Comparison of ENCODE assay signal across 16 cellular contexts in genomic region chr14:103388664-103389063, GRCh38. TPM values are rescaled to one million over a fixed set of nuclear protein-coding genes. Genes with fewer than 3 reads are reported as not detected.
DNase-seq lines count a peak whose midpoint lies in the region; ATAC-seq, FAIRE-seq and TF ChIP-seq lines count a peak whose summit lies in the region.
"Had no signal": no experiment of that assay in that cellular context is flagged by ENCODE, and none has a peak within 500 bp of the region (broad histone marks: within the 10 kb centered on the region; RNA-seq: fewer than 3 reads in every experiment).

No MANE protein-coding gene starts in this region.

- POLR2A ChIA-PET in HepG2 (lab: Yijun Ruan, JAX) = no interaction called here
- POLR2A ChIA-PET in GM10248 (lab: Yijun Ruan, JAX) = no interaction called here

- H3K27ac Mint-ChIP-seq in T-helper 17 cell = peak overlapping the region; percentile 94
- H3K27ac Mint-ChIP-seq in type B pancreatic cell = peak overlapping the region; percentile 45
- H3K27ac Mint-ChIP-seq: activated B cell treated with CpG ODN at 0.5 μM for 24 hours, H9 had no signal

- H3K36me3 Mint-ChIP-seq in T-helper 17 cell (ENCODE audit: low read depth) = no peaks in the 10 kb centered on the region
- H3K36me3 Mint-ChIP-seq in type B pancreatic cell = peaks cover 5% of the 10 kb centered on the region

- BruUV-seq in HepG2 (replicated peaks; lab: Mats Ljungman, UMichigan) = no TSS peak

- TF ChIP-seq EP300 in HepG2 (IDR thresholded peaks at IDR 0.05; ENCODE audit: low read depth in 2 of 2, low read length in 2 of 2) (no peak), HepG2 (CRISPR knock-in tag; IDR thresholded peaks at IDR 0.05; ENCODE audit: borderline replicate concordance) (no peak)

- TF ChIP-seq RAD21 in HepG2 (CRISPR knock-in tag; IDR thresholded peaks at IDR 0.05) = no peak

- peaks cover 28% of the 10 kb centered on the region for H3K4me1 Mint-ChIP-seq in T-helper 17 cell
- H3K4me1 Mint-ChIP-seq in type B pancreatic cell (ENCODE audit: unreplicated experiment) = peaks cover 25% of the 10 kb centered on the region

- no peaks in the 10 kb centered on the region for H3K9me3 Mint-ChIP-seq in type B pancreatic cell
- H3K9me3 Mint-ChIP-seq: activated B cell treated with CpG ODN at 0.5 μM for 24 hours, H9 had no signal

- 100% methylated on average over 1 of the region's 1 CpG for WGBS in HepG2 (ENCODE audit: low lambda C conversion rate)
- WGBS in right lobe of liver (ENCODE audit: insufficient coverage, low coverage, low lambda C conversion rate, missing lambda C conversion rate) = 100% methylated on average over 1 of the region's 1 CpG

- CTCF ChIA-PET in HepG2 (lab: Yijun Ruan, JAX; ENCODE audit: low intra/inter-chr PET ratio, low total read pairs) (no interaction called here), GM10248 (lab: Yijun Ruan, JAX) (interaction anchor here (2.9 to 8.9 kb wide), 4 partner anchors 9 to 283 kb away, joined by 21 to 148 read pairs (median 64); no protein-coding TSS in a partner anchor)

- H4K20me1 ChIP-seq in HepG2 (ENCODE audit: insufficient read depth, low read length) = peaks cover 49% of the 10 kb centered on the region

- H3K4me1 ChIP-seq in HepG2 (ENCODE audit: insufficient read depth, low read length) (peaks cover 53% of the 10 kb centered on the region), right lobe of liver (peaks cover 0 to 47% (median 9%) of the 10 kb centered on the region in 4 donors)

- H3K27me3 ChIP-seq in HepG2 (ENCODE audit: control insufficient read depth in 1 of 2, insufficient read depth in 2 of 2, low read length in 2 of 2) (peaks cover 0 to 1% of the 10 kb centered on the region in 2 experiments; a peak in 1 of 5 replicates), right lobe of liver (no peaks in the 10 kb centered on the region)
- H3K27me3 ChIP-seq: esophagus muscularis mucosa had no signal

- no peak for FAIRE-seq in HepG2 (lab: Jason Lieb, UNC)

- H3K27ac ChIP-seq in HepG2 (ENCODE audit: extremely low read length, insufficient read depth, low read length) = no peak overlapping the region
- no peak overlapping the region for H3K27ac ChIP-seq in right lobe of liver

- no peaks in the 10 kb centered on the region for H3K27me3 Mint-ChIP-seq in T-helper 17 cell
- H3K27me3 Mint-ChIP-seq in type B pancreatic cell = no peaks in the 10 kb centered on the region
- H3K27me3 Mint-ChIP-seq: activated B cell treated with CpG ODN at 0.5 μM for 24 hours had no signal

- H3K9ac ChIP-seq in HepG2 (ENCODE audit: insufficient read depth, low read depth, low read length) = no peak overlapping the region

- H3K4me3 Mint-ChIP-seq in T-helper 17 cell = peak overlapping the region; percentile 96
- peak overlapping the region; percentile 76 for H3K4me3 Mint-ChIP-seq in type B pancreatic cell

- DNase-seq in HepG2 (ENCODE audit: low spot score) (no peak), right lobe of liver (no peak), T-helper 17 cell (no peak), foreskin fibroblast (no peak), type B pancreatic cell (ENCODE audit: extremely low spot score, unreplicated experiment) (no peak), GM10248 (ENCODE audit: extremely low spot score) (no peak)
- no peak for DNase-seq in stimulated activated CD4-positive, alpha-beta T cell treated with anti-CD3 and anti-CD28 coated beads, Interleukin-4, amount 100 ng/mL, for 24 hours
- DNase-seq: activated B cell treated with CpG ODN at 0.5 μM for 24 hours; activated gamma-delta T cell treated with Interleukin-2 at 50 U/mL for 16 hours; AML-193; H9; mesendoderm; Right ventricle myocardium superior; stimulated activated CD4-positive, alpha-beta T cell treated with anti-CD3 and anti-CD28 coated beads, Interleukin-4, amount 100 ng/mL, for 4 hours had no signal

- H3K4me3 ChIP-seq in HepG2 (replicated peaks in 1 of 3; ENCODE audit: insufficient read depth in 1 of 3, low read depth in 2 of 3, low read length in 3 of 3) = no peak overlapping the region; a peak in 1 of 6 replicates
- no peak overlapping the region for H3K4me3 ChIP-seq in right lobe of liver
- H3K4me3 ChIP-seq in foreskin fibroblast (ENCODE audit: low read depth in 1 of 2, low read length in 2 of 2) = peak overlapping the region; percentile 85 to 98

- peaks cover 69% of the 10 kb centered on the region for H3K79me2 ChIP-seq in HepG2 (ENCODE audit: insufficient read depth, low read length)

- intact Hi-C loops in HepG2 (cut with micrococcal nuclease; ENCODE audit: unreplicated experiment) = loop anchor here (5.0 kb wide), 1 partner anchor 41 kb away; no protein-coding TSS in a partner anchor
- intact Hi-C loops in right lobe of liver (cut with DNase I) = no loop called here

- H2AFZ ChIP-seq in HepG2 (ENCODE audit: low read length) = no peak overlapping the region

- TF ChIP-seq CTCF in HepG2 (CRISPR knock-in tag; IDR thresholded peaks at IDR 0.05) (no peak), right lobe of liver (IDR thresholded peaks at IDR 0.05) (no peak), foreskin fibroblast (IDR thresholded peaks at IDR 0.05; ENCODE audit: low read depth, low read length) (no peak), type B pancreatic cell (conservative IDR thresholded peaks at IDR 0.05) (no peak), GM10248 (IDR thresholded peaks at IDR 0.05; ENCODE audit: control extremely low read depth, extremely low read depth, low read depth, missing control alignments) (no peak)

- ATAC-seq in HepG2 (no peak), right lobe of liver (no peak), T-helper 17 cell (no peak), HG03095 (IDR thresholded peaks at IDR 0.05; ENCODE audit: unreplicated experiment) (no peak)

- H3K9me3 ChIP-seq in HepG2 (ENCODE audit: low read length) (no peaks in the 10 kb centered on the region), right lobe of liver (no peaks in the 10 kb centered on the region), T-helper 17 cell (ENCODE audit: control insufficient read depth, low read length, poor library complexity, severe bottlenecking) (no peaks in the 10 kb centered on the region)
- H3K9me3 ChIP-seq: esophagus muscularis mucosa had no signal

- TF ChIP-seq POLR2A in HepG2 (IDR thresholded peaks at IDR 0.05; ENCODE audit: insufficient read depth in 1 of 2, low read depth in 2 of 2, low read length in 2 of 2) (no peak), right lobe of liver (IDR thresholded peaks at IDR 0.05) (no peak)

- H3K36me3 ChIP-seq in HepG2 (replicated peaks in 1 of 2; ENCODE audit: control insufficient read depth in 1 of 2, insufficient read depth in 2 of 2, low read length in 2 of 2) (peaks cover 0 to 4% of the 10 kb centered on the region in 2 experiments; a peak in 1 of 5 replicates), right lobe of liver (no peaks in the 10 kb centered on the region)
- H3K36me3 ChIP-seq: esophagus muscularis mucosa had no signal

- peak overlapping the region; percentile 67 for H3K4me2 ChIP-seq in HepG2 (ENCODE audit: low read depth, low read length)

- in situ Hi-C loops in HepG2 (cut with HindIII; ENCODE audit: extremely low pct_ligation_motif_present, low pct_unique_long_range_greater_than_20kb) = no loop called here

RNA-seq across cellular contexts. Expression of gene MARK3, which starts 3.4 kb away (rescaled TPM):
- 41.4 and 56.6 TPM in 2 replicates for total RNA-seq in HepG2 (2016; rRNA removed; fragmentation: Illumina TruSeq; extraction: Trizol)
- total RNA-seq in HepG2 (2016; cell fraction: cytosol; rRNA removed; fragmentation: Illumina TruSeq; extraction: Trizol; ENCODE audit: low read depth) = 25.7 and 31.4 TPM in 2 replicates
- total RNA-seq in HepG2 (2016; cell fraction: insoluble cytoplasmic fraction; rRNA removed; fragmentation: Illumina TruSeq; extraction: Trizol) = 41.7 and 52.5 TPM in 2 replicates
- 39.1 and 48.5 TPM in 2 replicates for total RNA-seq in HepG2 (2016; cell fraction: membrane; rRNA removed; fragmentation: Illumina TruSeq; extraction: Trizol)
- total RNA-seq in HepG2 (2016; cell fraction: nucleus; rRNA removed; fragmentation: Illumina TruSeq; extraction: Trizol) = 69.9 and 73.0 TPM in 2 replicates
- polyA plus RNA-seq in HepG2 (2011; rRNA removed) = 45.0 and 47.7 TPM in 2 replicates
- polyA plus RNA-seq in HepG2 (2011; cell fraction: cytosol; rRNA removed) = 20.4 and 22.0 TPM in 2 replicates
- 65.4 and 76.5 TPM in 2 replicates for polyA plus RNA-seq in HepG2 (2011; cell fraction: nucleus; rRNA removed)
- 28.5 and 28.9 TPM in 2 replicates for polyA plus RNA-seq in HepG2 (2012)
- polyA plus RNA-seq in HepG2 (2016; cell fraction: cytosol; fragmentation: Illumina TruSeq; extraction: Trizol; ENCODE audit: low read depth) = 16.6 and 18.4 TPM in 2 replicates
- polyA plus RNA-seq in HepG2 (2016; cell fraction: insoluble cytoplasmic fraction; fragmentation: Illumina TruSeq; extraction: Trizol; ENCODE audit: low read depth) = 45.7 and 50.4 TPM in 2 replicates
- 24.0 and 32.3 TPM in 2 replicates for polyA plus RNA-seq in HepG2 (2016; cell fraction: membrane; fragmentation: Illumina TruSeq; extraction: Trizol; ENCODE audit: low read depth)
- 133 and 146 TPM in 2 replicates for polyA plus RNA-seq in HepG2 (2016; cell fraction: nucleus; fragmentation: Illumina TruSeq; extraction: Trizol; ENCODE audit: insufficient read depth, low read depth)
- polyA minus RNA-seq in HepG2 (2011; rRNA and poly(A)+ RNA removed; ENCODE audit: low replicate concordance) = 31.1 and 72.6 TPM in 2 replicates
- 21.5 and 30.2 TPM in 2 replicates for polyA minus RNA-seq in HepG2 (2011; cell fraction: cytosol; rRNA and poly(A)+ RNA removed)
- polyA minus RNA-seq in HepG2 (2011; cell fraction: nucleus; rRNA and poly(A)+ RNA removed) = 80.9 and 98.8 TPM in 2 replicates
- total RNA-seq in right lobe of liver = 10 to 100 TPM; 25.5 to 34.3 (median 27.3) TPM
- 100 to 1,000 TPM; 121 to 136 TPM for total RNA-seq in T-helper 17 cell
- 79.1 and 91.4 TPM in 2 replicates for total RNA-seq in type B pancreatic cell (ENCODE audit: low replicate concordance)

RNA-seq across cellular contexts. Expression of gene EIF5, which starts 54.6 kb away (rescaled TPM):
- 281 and 333 TPM in 2 replicates for total RNA-seq in HepG2 (2016; rRNA removed; fragmentation: Illumina TruSeq; extraction: Trizol)
- 57.6 and 59.2 TPM in 2 replicates for total RNA-seq in HepG2 (2016; cell fraction: cytosol; rRNA removed; fragmentation: Illumina TruSeq; extraction: Trizol; ENCODE audit: low read depth)
- total RNA-seq in HepG2 (2016; cell fraction: insoluble cytoplasmic fraction; rRNA removed; fragmentation: Illumina TruSeq; extraction: Trizol) = 289 and 316 TPM in 2 replicates
- 131 and 147 TPM in 2 replicates for total RNA-seq in HepG2 (2016; cell fraction: membrane; rRNA removed; fragmentation: Illumina TruSeq; extraction: Trizol)
- 180 TPM in 2 replicates for total RNA-seq in HepG2 (2016; cell fraction: nucleus; rRNA removed; fragmentation: Illumina TruSeq; extraction: Trizol)
- polyA plus RNA-seq in HepG2 (2011; rRNA removed) = 147 and 189 TPM in 2 replicates
- polyA plus RNA-seq in HepG2 (2011; cell fraction: cytosol; rRNA removed) = 98.3 and 109 TPM in 2 replicates
- polyA plus RNA-seq in HepG2 (2011; cell fraction: nucleus; rRNA removed) = 192 and 267 TPM in 2 replicates
- polyA plus RNA-seq in HepG2 (2012) = 226 and 227 TPM in 2 replicates
- 34.1 and 47.0 TPM in 2 replicates for polyA plus RNA-seq in HepG2 (2016; cell fraction: cytosol; fragmentation: Illumina TruSeq; extraction: Trizol; ENCODE audit: low read depth)
- 286 and 291 TPM in 2 replicates for polyA plus RNA-seq in HepG2 (2016; cell fraction: insoluble cytoplasmic fraction; fragmentation: Illumina TruSeq; extraction: Trizol; ENCODE audit: low read depth)
- 74.1 and 96.9 TPM in 2 replicates for polyA plus RNA-seq in HepG2 (2016; cell fraction: membrane; fragmentation: Illumina TruSeq; extraction: Trizol; ENCODE audit: low read depth)
- polyA plus RNA-seq in HepG2 (2016; cell fraction: nucleus; fragmentation: Illumina TruSeq; extraction: Trizol; ENCODE audit: insufficient read depth, low read depth) = 188 and 207 TPM in 2 replicates
- 81.5 and 123 TPM in 2 replicates for polyA minus RNA-seq in HepG2 (2011; rRNA and poly(A)+ RNA removed; ENCODE audit: low replicate concordance)
- 55.8 and 65.8 TPM in 2 replicates for polyA minus RNA-seq in HepG2 (2011; cell fraction: cytosol; rRNA and poly(A)+ RNA removed)
- 331 and 439 TPM in 2 replicates for polyA minus RNA-seq in HepG2 (2011; cell fraction: nucleus; rRNA and poly(A)+ RNA removed)
- total RNA-seq in right lobe of liver = 100 to 1,000 TPM; 186 to 357 (median 215) TPM
- 100 to 1,000 TPM; 649 to 800 TPM for total RNA-seq in T-helper 17 cell
- total RNA-seq in type B pancreatic cell (ENCODE audit: low replicate concordance) = 327 and 340 TPM in 2 replicates

Comparison
In these comparisons a context has a peak if more than half of its experiments do, and no peak if none do; other contexts are left out.
1. H3K4me3 ChIP-seq: peak in foreskin fibroblast (2 of 2); none in HepG2 (0 of 3) and right lobe of liver (0 of 3).